In the genomic region with DNA sequence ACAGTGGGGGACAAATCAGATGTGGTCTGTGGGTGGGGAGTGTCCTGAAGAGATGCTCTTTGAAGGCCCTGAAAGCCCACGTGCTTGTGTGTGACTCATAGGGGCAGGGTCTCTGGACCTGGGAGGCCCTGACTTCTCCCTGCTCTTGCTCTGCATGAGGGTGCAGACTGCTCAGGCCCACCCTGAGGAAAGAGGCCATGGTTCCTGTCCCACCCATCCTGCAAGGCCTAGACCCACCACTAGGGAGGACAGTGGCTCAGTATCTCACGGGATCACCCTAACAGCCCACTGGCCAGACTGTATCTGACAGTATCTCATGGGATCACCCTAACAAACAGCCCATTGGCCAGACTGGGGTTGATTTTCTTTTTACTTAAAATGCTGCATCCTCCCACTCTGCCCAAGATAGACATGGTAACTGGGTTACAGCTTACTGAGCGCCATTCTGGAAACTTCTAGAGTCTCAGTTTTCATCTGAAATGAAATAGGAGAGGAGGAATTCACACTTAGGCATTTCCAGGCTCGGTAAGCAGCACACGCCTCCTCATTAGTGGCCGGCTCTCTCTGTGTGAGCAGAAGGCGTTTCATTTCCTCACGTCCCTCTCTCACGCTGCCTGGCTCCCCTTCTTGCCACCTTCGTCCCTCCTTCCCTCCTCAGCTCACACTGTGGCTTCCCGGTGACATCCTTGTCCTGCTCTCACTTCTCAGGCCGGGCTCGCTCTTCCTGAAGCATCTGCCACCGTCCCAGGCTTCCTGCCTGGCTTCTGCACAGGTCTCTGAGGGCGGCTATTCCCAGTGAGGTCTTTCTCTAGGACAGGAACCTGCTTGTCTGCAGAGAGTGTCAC, we compare ENCODE assay signal across 24 cellular contexts.
DNase-seq lines count a peak whose midpoint lies in the region; TF ChIP-seq lines count a peak whose summit lies in the region.
"Had no signal": no experiment of that assay in that cellular context is flagged by ENCODE, and none has a peak within 500 bp of the region (broad histone marks: within the 10 kb centered on the region; RNA-seq: fewer than 3 reads in every experiment).

No MANE protein-coding gene starts in this region.

- no peaks in the 10 kb centered on the region for H3K4me1 Mint-ChIP-seq in progenitor cell of endocrine pancreas (ENCODE audit: low read depth)
- H3K4me1 Mint-ChIP-seq: activated CD4-positive, alpha-beta T cell treated with anti-CD3 and anti-CD28 coated beads for 36 hours had no signal

- H3K4me3 Mint-ChIP-seq in progenitor cell of endocrine pancreas (ENCODE audit: low read depth), result no peak overlapping the region
- H3K4me3 Mint-ChIP-seq: activated CD4-positive, alpha-beta T cell treated with anti-CD3 and anti-CD28 coated beads for 36 hours; activated T-cell treated with anti-CD3 and anti-CD28 coated beads, Interleukin-2, amount 50 U/mL, for 4 hours; T-helper 1 cell treated with Interleukin-12 subunit alpha and Interleukin-12 subunit beta and Interleukin-4 antibody, amounts not matched to agents 30 μg/mL and 1 μg/mL, for 36 hours had no signal

- DNase-seq in NCI-H1092 treated with DMSO at 0.1 percent for 48 hours (lab: John Stamatoyannopoulos, UW) (peak; percentile 9), NCI-H1092 (lab: John Stamatoyannopoulos, UW) (no peak), NAMALWA (ENCODE audit: low spot score) (peak; percentile 37), iPS-NIHi11 (ENCODE audit: low spot score) (peak; percentile 65), progenitor cell of endocrine pancreas (ENCODE audit: low spot score, unreplicated experiment) (no peak), DMS114 treated with DMSO at 0.1 percent for 48 hours (lab: John Stamatoyannopoulos, UW; ENCODE audit: unreplicated experiment) (no peak), NK-92 (lab: John Stamatoyannopoulos, UW; ENCODE audit: unreplicated experiment) (no peak)
- no peak for DNase-seq in stimulated activated CD4-positive, alpha-beta T cell treated with anti-CD3 and anti-CD28 coated beads, Interleukin-4, amount 100 ng/mL, for 4 hours
- DNase-seq: activated CD4-positive, alpha-beta T cell treated with anti-CD3 and anti-CD28 coated beads for 36 hours; activated naive CD4-positive, alpha-beta T cell; activated T-cell treated with anti-CD3 and anti-CD28 coated beads, Interleukin-2, amount 50 U/mL, for 4 hours; amniotic stem cell; DMS53; effector memory CD4-positive, alpha-beta T cell; foreskin keratinocyte; GM23248; hippocampal formation; MV-4-11; NCI-H187 treated with DMSO at 0.1 percent for 48 hours; NCI-H2227 treated with DMSO at 0.1 percent for 48 hours; NCI-H69; nucleus accumbens; upper lobe of right lung had no signal

- no peaks in the 10 kb centered on the region for H3K36me3 Mint-ChIP-seq in progenitor cell of endocrine pancreas (ENCODE audit: insufficient read depth)

- H3K27me3 Mint-ChIP-seq in progenitor cell of endocrine pancreas, result peaks cover 3% of the 10 kb centered on the region

- peak; percentile 34 for TF ChIP-seq CTCF in progenitor cell of endocrine pancreas (IDR thresholded peaks at IDR 0.05; ENCODE audit: unreplicated experiment)

- no peaks in the 10 kb centered on the region for H3K9me3 Mint-ChIP-seq in progenitor cell of endocrine pancreas (ENCODE audit: low read depth)
- H3K9me3 Mint-ChIP-seq: activated T-cell treated with anti-CD3 and anti-CD28 coated beads, Interleukin-2, amount 50 U/mL, for 4 hours had no signal

- H3K27ac Mint-ChIP-seq in progenitor cell of endocrine pancreas, result no peak overlapping the region
- H3K27ac Mint-ChIP-seq: activated CD4-positive, alpha-beta T cell treated with anti-CD3 and anti-CD28 coated beads for 36 hours; T-helper 1 cell treated with Interleukin-12 subunit alpha and Interleukin-12 subunit beta and Interleukin-4 antibody, amounts not matched to agents 30 μg/mL and 1 μg/mL, for 36 hours had no signal

Comparison
In these comparisons a context has a peak if more than half of its experiments do, and no peak if none do; other contexts are left out.
1. DNase-seq: peak in NCI-H1092 treated with DMSO at 0.1 percent for 48 hours (single experiment), NAMALWA (single experiment) and iPS-NIHi11 (single experiment); none in NCI-H1092 (single experiment), progenitor cell of endocrine pancreas (single experiment), stimulated activated CD4-positive, alpha-beta T cell treated with anti-CD3 and anti-CD28 coated beads, Interleukin-4, amount 100 ng/mL, for 4 hours (0 of 2), DMS114 treated with DMSO at 0.1 percent for 48 hours (single experiment) and NK-92 (single experiment).